8 cellular contexts compared by ENCODE assay signal in genomic region chr12:10364839-10365681, GRCh38. TPM values are rescaled to one million over a fixed set of nuclear protein-coding genes. Genes with fewer than 3 reads are reported as not detected.
DNase-seq lines count a peak whose midpoint lies in the region; ATAC-seq and TF ChIP-seq lines count a peak whose summit lies in the region.

No MANE protein-coding gene starts in this region.

- peaks cover 4% of the 10 kb centered on the region for H3K36me3 Mint-ChIP-seq in activated B cell treated with CpG ODN at 0.5 μM for 24 hours (ENCODE audit: low read depth)

- H3K27ac ChIP-seq in 22Rv1 (peak overlapping the region; percentile 93), coronary artery (peak overlapping the region; percentile 85 to 95)

- peaks cover 7% of the 10 kb centered on the region for H3K4me1 Mint-ChIP-seq in activated B cell treated with CpG ODN at 0.5 μM for 24 hours

- no peak overlapping the region for H3K4me3 Mint-ChIP-seq in activated B cell treated with CpG ODN at 0.5 μM for 24 hours

- H3K27ac Mint-ChIP-seq in activated B cell treated with CpG ODN at 0.5 μM for 24 hours, result no peak overlapping the region

- CTCF ChIA-PET in activated B cell treated with CpG ODN at 0.5 μM for 24 hours (lab: Charles Lee), result no interaction called here

- peak overlapping the region; percentile 85 for H3K4me3 ChIP-seq in coronary artery

- H3K27me3 Mint-ChIP-seq in activated B cell treated with CpG ODN at 0.5 μM for 24 hours, result no peaks in the 10 kb centered on the region

- POLR2A ChIA-PET in activated B cell treated with CpG ODN at 0.5 μM for 24 hours (lab: Charles Lee), result interaction anchor here (0.6 to 1.2 kb wide), 8 partner anchors 21 to 1466 kb away, joined by 3 to 4 read pairs (median 3); partner anchors contain the start of genes CLEC2B and M6PR

- ATAC-seq in GM18517 (IDR thresholded peaks at IDR 0.05; ENCODE audit: unreplicated experiment), result peak; percentile 68
- ATAC-seq in HG02981 (IDR thresholded peaks at IDR 0.05; ENCODE audit: unreplicated experiment), result peak; percentile 40
- peak; percentile 73 for ATAC-seq in activated B cell treated with CpG ODN at 0.5 μM for 24 hours (ENCODE audit: low read depth)

- DNase-seq in NCI-H2029 (lab: John Stamatoyannopoulos, UW), result peak; percentile 87
- DNase-seq in activated B cell treated with CpG ODN at 0.5 μM for 24 hours, result peak; percentile 35
- no peak for DNase-seq in coronary artery (ENCODE audit: low spot score)
- peak; percentile 87 for DNase-seq in kidney tubule cell (ENCODE audit: low spot score)
- DNase-seq in stimulated activated CD4-positive, alpha-beta T cell treated with anti-CD3 and anti-CD28 coated beads, Interleukin-4, amount 100 ng/mL, for 24 hours, result peak; percentile 61

- TF ChIP-seq CTCF in 22Rv1 (IDR thresholded peaks at IDR 0.05), result no peak
- TF ChIP-seq CTCF in activated B cell treated with CpG ODN at 0.5 μM for 24 hours (IDR thresholded peaks at IDR 0.05), result no peak
- no peak for TF ChIP-seq CTCF in coronary artery (IDR thresholded peaks at IDR 0.05)

- intact Hi-C loops in activated B cell treated with CpG ODN at 0.5 μM for 24 hours (cut with micrococcal nuclease), result loop anchor here (1.0 to 10.0 kb wide), 8 partner anchors 30 to 1992 kb away; partner anchors contain the start of genes BORCS5, CLEC2B, GABARAPL1 and MAGOHB

- H3K9me3 Mint-ChIP-seq in activated B cell treated with CpG ODN at 0.5 μM for 24 hours, result peaks cover 6% of the 10 kb centered on the region

RNA-seq across cellular contexts. Expression of gene KLRK1, which starts 24.8 kb away (rescaled TPM):
- 0.56 and 0.98 TPM in 2 replicates for total RNA-seq in activated B cell treated with CpG ODN at 0.5 μM for 24 hours

RNA-seq across cellular contexts. Expression of gene KLRC4, which starts 44.5 kb away (rescaled TPM):
- total RNA-seq in activated B cell treated with CpG ODN at 0.5 μM for 24 hours, result not detected in 2 replicates

RNA-seq across cellular contexts. Expression of gene KLRC3, which starts 55.3 kb away (rescaled TPM):
- not detected in 2 replicates for total RNA-seq in activated B cell treated with CpG ODN at 0.5 μM for 24 hours

RNA-seq across cellular contexts. Expression of gene KLRD1, which starts 57.4 kb away (rescaled TPM):
- total RNA-seq in activated B cell treated with CpG ODN at 0.5 μM for 24 hours, result 0.24 and 0.27 TPM in 2 replicates
